In genomic region chr14:84807673-84808072, GRCh38 we compare ENCODE assay signal across 27 cellular contexts.
"Had no signal": no experiment of that assay in that cellular context is flagged by ENCODE, and none has a peak within 500 bp of the region (broad histone marks: within the 10 kb centered on the region; RNA-seq: fewer than 3 reads in every experiment).

No MANE protein-coding gene starts in this region.

- H3K4me1 ChIP-seq: Peyer's patch, SJCRH30 had no signal

- ATAC-seq: activated CD8-positive, alpha-beta T cell treated with anti-CD3 and anti-CD28 coated beads for 36 hours; activated T-cell treated with anti-CD3 and anti-CD28 coated beads, Interleukin-2, amount 50 U/mL, for 72 hours; activated T-helper 17 cell treated with anti-CD3 and anti-CD28 coated beads, Interleukin-2, amount 50 U/mL, for 72 hours; PC-3 had no signal

- H3K36me3 ChIP-seq: MG63, Peyer's patch, SJCRH30 had no signal

- DNase-seq: activated CD4-positive, alpha-beta T cell treated with anti-CD3 and anti-CD28 coated beads, Interleukin-2, amount 10 ng/mL, durations not matched to agents 24 days and 14 days; activated CD4-positive, alpha-beta T cell treated with anti-CD3 and anti-CD28 coated beads, Interleukin-2, amount 50 U/mL, for 4 hours; activated CD8-positive, alpha-beta T cell treated with anti-CD3 and anti-CD28 coated beads for 36 hours; activated effector memory CD4-positive, alpha-beta T cell treated with anti-CD3 and anti-CD28 coated beads, Interleukin-2, amount 50 U/mL, for 16 hours; activated naive CD4-positive, alpha-beta T cell; activated naive CD4-positive, alpha-beta T cell treated with anti-CD3 and anti-CD28 coated beads, Interleukin-2, amount 50 U/mL, for 16 hours; activated naive CD8-positive, alpha-beta T cell treated with anti-CD3 and anti-CD28 coated beads for 36 hours; activated T-cell treated with anti-CD3 and anti-CD28 coated beads, Interleukin-2, amount 50 U/mL, for 1 hour; activated T-cell treated with anti-CD3 and anti-CD28 coated beads, Interleukin-2, amount 50 U/mL, for 72 hours; amniotic stem cell; aorta; Kasumi-1; KG1; MG63; NCI-H1048; NCI-H1105 treated with DMSO at 0.1 percent for 48 hours; NCI-H1436; NCI-H1694; NCI-H1930; NCI-H345; PC-3; Peyer's patch; RPMI8226; SHP77; SJCRH30; SK-N-SH had no signal

- H3K27me3 ChIP-seq: MG63, Peyer's patch, SJCRH30 had no signal

- H3K4me3 ChIP-seq: MG63, Peyer's patch, SJCRH30 had no signal

- H3K9me3 ChIP-seq: MG63, SJCRH30, SK-N-SH had no signal

- H3K27ac ChIP-seq: Peyer's patch, SJCRH30 had no signal
